Comparison of ENCODE assay signal across 27 cellular contexts in genomic region chr17:53012364-53012763, GRCh38.
DNase-seq lines count a peak whose midpoint lies in the region; ATAC-seq, FAIRE-seq and TF ChIP-seq lines count a peak whose summit lies in the region.
"Had no signal": no experiment of that assay in that cellular context is flagged by ENCODE, and none has a peak within 500 bp of the region (broad histone marks: within the 10 kb centered on the region; RNA-seq: fewer than 3 reads in every experiment).

No MANE protein-coding gene starts in this region.

- no peak overlapping the region for H3K9ac ChIP-seq in HepG2 (ENCODE audit: insufficient read depth, low read depth, low read length)
- H3K9ac ChIP-seq in IMR-90 (ENCODE audit: low read depth, low read length) = no peak overlapping the region
- no peak overlapping the region for H3K9ac ChIP-seq in neural progenitor cell
- H3K9ac ChIP-seq: BLaER1 had no signal

- BruUV-seq in HepG2 (replicated peaks; lab: Mats Ljungman, UMichigan) = no TSS peak
- BruUV-seq in IMR-90 (replicated peaks; lab: Mats Ljungman, UMichigan) = no TSS peak

- WGBS in HepG2 (ENCODE audit: low lambda C conversion rate) = 4% methylated on average over 2 of the region's 2 CpGs
- 57% methylated on average over 2 of the region's 2 CpGs for WGBS in right lobe of liver (ENCODE audit: insufficient coverage, low coverage, low lambda C conversion rate, missing lambda C conversion rate)
- 0% methylated on average over 1 of the region's 2 CpGs; no CpG with 5 or more reads in 1 of the 2 experiments for WGBS in IMR-90 (ENCODE audit: extremely low coverage in 2 of 2, insufficient read length in 1 of 2), 2 experiments
- 84 to 88% methylated on average over 2 of the region's 2 CpGs for WGBS in thyroid gland, 2 donors

- H3K4me1 Mint-ChIP-seq in neural progenitor cell = peaks cover 5% of the 10 kb centered on the region
- H3K4me1 Mint-ChIP-seq: CD14-positive monocyte; CD4-positive, alpha-beta memory T cell; CD4-positive, CD25-positive, alpha-beta regulatory T cell; CD8-positive, alpha-beta memory T cell had no signal

- ATAC-seq in HepG2 (no peak), right lobe of liver (no peak), IMR-90 (ENCODE audit: low read depth) (no peak)
- ATAC-seq: GM12878 had no signal

- no peak overlapping the region for H4K8ac ChIP-seq in IMR-90 (ENCODE audit: low read depth in 2 of 2, low read length in 2 of 2)

- no peak overlapping the region for H3K4ac ChIP-seq in IMR-90 (ENCODE audit: low read depth, low read length)

- H3K4me3 Mint-ChIP-seq in neural progenitor cell = no peak overlapping the region
- H3K4me3 Mint-ChIP-seq: CD14-positive monocyte; CD4-positive, alpha-beta memory T cell; CD4-positive, CD25-positive, alpha-beta regulatory T cell; CD8-positive, alpha-beta memory T cell had no signal

- H2BK20ac ChIP-seq in IMR-90 (ENCODE audit: low read depth, low read length) = no peak overlapping the region

- no peak overlapping the region for H2AK9ac ChIP-seq in IMR-90 (replicated peaks; ENCODE audit: low read depth, low read length, poor library complexity)

- intact Hi-C loops in HepG2 (cut with micrococcal nuclease; ENCODE audit: unreplicated experiment) (no loop called here), right lobe of liver (cut with DNase I) (no loop called here), IMR-90 (cut with micrococcal nuclease) (no loop called here), thyroid gland (cut with DNase I) (no loop called here)

- no peaks in the 10 kb centered on the region for H3K36me3 Mint-ChIP-seq in neural progenitor cell
- H3K36me3 Mint-ChIP-seq: CD14-positive monocyte; CD4-positive, alpha-beta memory T cell; CD4-positive, CD25-positive, alpha-beta regulatory T cell; CD8-positive, alpha-beta memory T cell had no signal

- no peaks in the 10 kb centered on the region for H3K27me3 ChIP-seq in HepG2 (ENCODE audit: control insufficient read depth in 1 of 2, insufficient read depth in 2 of 2, low read length in 2 of 2)
- H3K27me3 ChIP-seq in right lobe of liver = no peaks in the 10 kb centered on the region
- no peaks in the 10 kb centered on the region for H3K27me3 ChIP-seq in IMR-90 (ENCODE audit: control insufficient read depth, insufficient read depth, low read length)
- no peaks in the 10 kb centered on the region for H3K27me3 ChIP-seq in neural progenitor cell
- no peaks in the 10 kb centered on the region for H3K27me3 ChIP-seq in thyroid gland
- H3K27me3 ChIP-seq: BE2C, BLaER1 had no signal

- no peak overlapping the region for H2BK15ac ChIP-seq in IMR-90 (ENCODE audit: low read depth, low read length)

- no peak overlapping the region for H3K18ac ChIP-seq in IMR-90 (ENCODE audit: low read depth, low read length)

- H3K79me2 ChIP-seq in HepG2 (ENCODE audit: insufficient read depth, low read length) (no peaks in the 10 kb centered on the region), neural progenitor cell (ENCODE audit: low read depth) (no peaks in the 10 kb centered on the region)

- H2BK120ac ChIP-seq in IMR-90 (ENCODE audit: low read depth, low read length) = no peak overlapping the region

- peaks cover 73% of the 10 kb centered on the region for H3K9me3 ChIP-seq in HepG2 (ENCODE audit: low read length)
- no peaks in the 10 kb centered on the region for H3K9me3 ChIP-seq in right lobe of liver
- peaks cover 2% of the 10 kb centered on the region; the same call in 1 of the 2 replicates for H3K9me3 ChIP-seq in IMR-90 (ENCODE audit: control insufficient read depth, insufficient read depth, low read length)
- H3K9me3 ChIP-seq in neural progenitor cell (ENCODE audit: low read depth) = no peaks in the 10 kb centered on the region
- H3K9me3 ChIP-seq in thyroid gland = no peaks in the 10 kb centered on the region
- H3K9me3 ChIP-seq: BE2C, BLaER1 had no signal

- no peaks in the 10 kb centered on the region for H3K79me1 ChIP-seq in IMR-90 (ENCODE audit: low read depth in 1 of 2, low read length in 2 of 2)

- no peak overlapping the region for H4K5ac ChIP-seq in IMR-90 (ENCODE audit: low read depth, low read length)

- H3K4me3 ChIP-seq in HepG2 (replicated peaks in 1 of 3; ENCODE audit: insufficient read depth in 1 of 3, low read depth in 2 of 3, low read length in 3 of 3) (no peak overlapping the region), right lobe of liver (no peak overlapping the region), IMR-90 (ENCODE audit: insufficient read depth, low read depth, low read length) (no peak overlapping the region), neural progenitor cell (no peak overlapping the region), thyroid gland (replicated peaks in 1 of 3) (no peak overlapping the region)
- H3K4me3 ChIP-seq: BLaER1, GM12878 had no signal

- dilution Hi-C loops in IMR-90 (cut with HindIII; ENCODE audit: low sequenced_read_pairs, unreplicated experiment) = no loop called here

- no peak overlapping the region for H3K23ac ChIP-seq in IMR-90 (ENCODE audit: low read depth, low read length)

- H3K4me2 ChIP-seq in HepG2 (ENCODE audit: low read depth, low read length) = no peak overlapping the region
- no peak overlapping the region for H3K4me2 ChIP-seq in IMR-90 (ENCODE audit: low read depth, low read length)
- H3K4me2 ChIP-seq in neural progenitor cell = peak overlapping the region; percentile 9
- H3K4me2 ChIP-seq: BLaER1 had no signal

- TF ChIP-seq CTCF in HepG2 (CRISPR knock-in tag; IDR thresholded peaks at IDR 0.05) = no peak
- no peak for TF ChIP-seq CTCF in right lobe of liver (IDR thresholded peaks at IDR 0.05)
- TF ChIP-seq CTCF in IMR-90 (conservative IDR thresholded peaks at IDR 0.05; ENCODE audit: low read depth, low read length) = no peak
- TF ChIP-seq CTCF in neural progenitor cell (IDR thresholded peaks at IDR 0.05) = no peak
- TF ChIP-seq CTCF in GM20000 (IDR thresholded peaks at IDR 0.05; ENCODE audit: extremely low read depth, missing control alignments) = no peak
- no peak for TF ChIP-seq CTCF in thyroid gland (IDR thresholded peaks at IDR 0.05)

- CTCF ChIA-PET in HepG2 (lab: Yijun Ruan, JAX; ENCODE audit: low intra/inter-chr PET ratio, low total read pairs) (no interaction called here), IMR-90 (lab: Yijun Ruan, JAX) (no interaction called here)

- H4K20me1 ChIP-seq in HepG2 (ENCODE audit: insufficient read depth, low read length) (no peaks in the 10 kb centered on the region), IMR-90 (ENCODE audit: insufficient read depth, low read length) (no peaks in the 10 kb centered on the region), neural progenitor cell (ENCODE audit: low read depth) (no peaks in the 10 kb centered on the region)
- H4K20me1 ChIP-seq: BLaER1 had no signal

- H3K9me1 ChIP-seq in IMR-90 (ENCODE audit: insufficient read depth, low read length) = no peaks in the 10 kb centered on the region

- TF ChIP-seq POLR2A in HepG2 (IDR thresholded peaks at IDR 0.05; ENCODE audit: insufficient read depth in 1 of 2, low read depth in 2 of 2, low read length in 2 of 2) (no peak), right lobe of liver (IDR thresholded peaks at IDR 0.05) (no peak), IMR-90 (IDR thresholded peaks at IDR 0.05; ENCODE audit: low read depth, low read length) (no peak), thyroid gland (IDR thresholded peaks at IDR 0.05) (no peak)

- no peak overlapping the region for H3K27ac Mint-ChIP-seq in neural progenitor cell
- H3K27ac Mint-ChIP-seq: CD14-positive monocyte; CD4-positive, CD25-positive, alpha-beta regulatory T cell had no signal

- H3K4me1 ChIP-seq in HepG2 (ENCODE audit: insufficient read depth, low read length) (no peaks in the 10 kb centered on the region), right lobe of liver (no peaks in the 10 kb centered on the region), IMR-90 (ENCODE audit: control insufficient read depth, insufficient read depth, low read length) (no peaks in the 10 kb centered on the region), neural progenitor cell (peaks cover 12% of the 10 kb centered on the region), thyroid gland (no peaks in the 10 kb centered on the region)
- H3K4me1 ChIP-seq: BE2C, BLaER1 had no signal

- in situ Hi-C loops in HepG2 (cut with HindIII; ENCODE audit: extremely low pct_ligation_motif_present, low pct_unique_long_range_greater_than_20kb) = no loop called here
- in situ Hi-C loops in IMR-90 (cut with MboI; ENCODE audit: low sequenced_read_pairs) = no loop called here

- TF ChIP-seq RAD21 in HepG2 (CRISPR knock-in tag; IDR thresholded peaks at IDR 0.05) (no peak), IMR-90 (IDR thresholded peaks at IDR 0.05; ENCODE audit: low read length) (no peak)

- H3K36me3 ChIP-seq in HepG2 (replicated peaks in 1 of 2; ENCODE audit: control insufficient read depth in 1 of 2, insufficient read depth in 2 of 2, low read length in 2 of 2) (no peaks in the 10 kb centered on the region), right lobe of liver (no peaks in the 10 kb centered on the region), IMR-90 (ENCODE audit: control insufficient read depth, insufficient read depth, low read length) (no peaks in the 10 kb centered on the region), neural progenitor cell (no peaks in the 10 kb centered on the region), thyroid gland (no peaks in the 10 kb centered on the region)
- H3K36me3 ChIP-seq: BE2C, BLaER1 had no signal

- FAIRE-seq in HepG2 (lab: Jason Lieb, UNC) = no peak
- FAIRE-seq: GM12878, GM12892, GM18507 had no signal

- no peak overlapping the region for H4K91ac ChIP-seq in IMR-90 (ENCODE audit: insufficient read depth, low read depth, low read length)

- H3F3A ChIP-seq in neural progenitor cell (ENCODE audit: low read depth) = no peaks in the 10 kb centered on the region

- POLR2A ChIA-PET in HepG2 (lab: Yijun Ruan, JAX) (no interaction called here), IMR-90 (lab: Charles Lee; ENCODE audit: unreplicated experiment) (no interaction called here)

- no peak for DNase-seq in HepG2 (ENCODE audit: low spot score)
- no peak for DNase-seq in right lobe of liver
- DNase-seq in IMR-90 = no peak
- DNase-seq in neural progenitor cell (ENCODE audit: low spot score) = peak; percentile 13
- DNase-seq in GM20000 (ENCODE audit: low spot score) = no peak
- no peak for DNase-seq in SIG-M5 (lab: John Stamatoyannopoulos, UW)
- DNase-seq in thyroid gland = no peak
- DNase-seq: ACHN; BE2C; C1 segment of cervical spinal cord; CD4-positive, alpha-beta memory T cell; CD4-positive, CD25-positive, alpha-beta regulatory T cell; CD8-positive, alpha-beta memory T cell; COR-L47; DMS 273 treated with DMSO at 0.1 percent for 48 hours; DMS153; DMS53; DMS79; DND-41; EL; GDM1 had no signal

- no peak overlapping the region for H3K56ac ChIP-seq in IMR-90 (ENCODE audit: extremely low read depth, insufficient read depth, low read length)

- no peak overlapping the region for H3K27ac ChIP-seq in HepG2 (ENCODE audit: extremely low read length, insufficient read depth, low read length)
- no peak overlapping the region for H3K27ac ChIP-seq in right lobe of liver
- H3K27ac ChIP-seq in IMR-90 (ENCODE audit: insufficient read depth, low read length) = no peak overlapping the region
- H3K27ac ChIP-seq in neural progenitor cell = no peak overlapping the region
- no peak overlapping the region for H3K27ac ChIP-seq in thyroid gland
- H3K27ac ChIP-seq: 22Rv1, BLaER1 had no signal

- no peak overlapping the region for H3K14ac ChIP-seq in IMR-90 (replicated peaks; ENCODE audit: low read depth, low read length)

- no peak for TF ChIP-seq EP300 in HepG2 (IDR thresholded peaks at IDR 0.05; ENCODE audit: low read depth in 2 of 2, low read length in 2 of 2)
- no peak for TF ChIP-seq EP300 in HepG2 (CRISPR knock-in tag; IDR thresholded peaks at IDR 0.05; ENCODE audit: borderline replicate concordance)

- H2BK5ac ChIP-seq in IMR-90 (ENCODE audit: low read depth, low read length, poor library complexity, severe bottlenecking) = no peak overlapping the region

- no peaks in the 10 kb centered on the region for H3K9me3 Mint-ChIP-seq in neural progenitor cell

- H2AFZ ChIP-seq in HepG2 (ENCODE audit: low read length) = no peak overlapping the region
- no peak overlapping the region for H2AFZ ChIP-seq in IMR-90 (replicated peaks; ENCODE audit: low read length, poor library complexity)
- peak overlapping the region; percentile 32 for H2AFZ ChIP-seq in neural progenitor cell (replicated peaks)

- no peak overlapping the region for H2AK5ac ChIP-seq in IMR-90 (ENCODE audit: low read depth, low read length)

- no peaks in the 10 kb centered on the region for H3K27me3 Mint-ChIP-seq in neural progenitor cell (ENCODE audit: insufficient read depth, low read depth)
- H3K27me3 Mint-ChIP-seq: CD4-positive, alpha-beta memory T cell; CD4-positive, CD25-positive, alpha-beta regulatory T cell; CD8-positive, alpha-beta memory T cell had no signal
